In genomic region chr1:19476440-19477190, GRCh38 we compare ENCODE assay signal across 2 cellular contexts.
A peak's percentile ranks its signal among the peaks of the same experiment; 100 is the strongest.
TF ChIP-seq lines count a peak whose summit lies in the region.

No MANE protein-coding gene starts in this region.

TF ChIP-seq in HEK293, 187 proteins besides CTCF, POLR2A, EP300 and RAD21:
- TF ChIP-seq ZNF837 (tag by site-specific recombination; IDR thresholded peaks at IDR 0.05): no peak
- 0 out of 2 replicates have a peak, but pooled peaks have one; percentile 30 for TF ChIP-seq SCRT2 (tag by site-specific recombination; IDR thresholded peaks at IDR 0.05)
- no peak for TF ChIP-seq ZNF791 (tag by site-specific recombination; IDR thresholded peaks at IDR 0.05)

TF ChIP-seq in endothelial cell of umbilical vein, 7 proteins besides CTCF, POLR2A, EP300 and RAD21:
- TF ChIP-seq MAX (IDR thresholded peaks at IDR 0.05; ENCODE audit: insufficient read depth, insufficient read length) (peak; percentile 28), GATA2 (IDR thresholded peaks at IDR 0.05; ENCODE audit: insufficient read depth, insufficient read length, low read depth, low read length) (peak; percentile 95), JUN (IDR thresholded peaks at IDR 0.05; ENCODE audit: borderline replicate concordance, insufficient read depth, insufficient read length, low read depth) (peak; percentile 68), MYC (IDR thresholded peaks at IDR 0.05; ENCODE audit: low read depth, low read length) (no peak), POLR2AphosphoS5 (IDR thresholded peaks at IDR 0.05; ENCODE audit: insufficient read depth, low read depth, low read length) (peak; percentile 83), FOS (IDR thresholded peaks at IDR 0.05; ENCODE audit: borderline replicate concordance, insufficient read depth, low read length) (no peak), EZH2 (IDR thresholded peaks at IDR 0.05; ENCODE audit: borderline replicate concordance, low read depth, low read length, severe bottlenecking) (no peak)
